Comparison of ENCODE assay signal across 9 cellular contexts in genomic region chr5:141960018-141960417, GRCh38. TPM values are rescaled to one million over a fixed set of nuclear protein-coding genes. Genes with fewer than 3 reads are reported as not detected.
DNase-seq lines count a peak whose midpoint lies in the region; ATAC-seq and TF ChIP-seq lines count a peak whose summit lies in the region.
"Had no signal": no experiment of that assay in that cellular context is flagged by ENCODE, and none has a peak within 500 bp of the region (broad histone marks: within the 10 kb centered on the region; RNA-seq: fewer than 3 reads in every experiment).

No MANE protein-coding gene starts in this region.

- intact Hi-C loops in right cardiac atrium (cut with DNase I), result loop anchor here (2.0 to 5.0 kb wide), 3 partner anchors 267 to 269 kb away; no protein-coding TSS in a partner anchor

- peaks cover 51% of the 10 kb centered on the region for H3K4me1 Mint-ChIP-seq in activated CD4-positive, alpha-beta memory T cell treated with anti-CD3 and anti-CD28 coated beads, Interleukin-2, amount 10 ng/mL, durations not matched to agents 7 days and 5 days

- ATAC-seq in right cardiac atrium, result no peak

- peak; percentile 7 for DNase-seq in ACHN
- peak; percentile 31 for DNase-seq in activated CD4-positive, alpha-beta memory T cell treated with anti-CD3 and anti-CD28 coated beads, Interleukin-2, amount 10 ng/mL, durations not matched to agents 7 days and 5 days
- DNase-seq in right cardiac atrium, result peak in 2 of 3 donors; percentile 64 to 66
- no peak for DNase-seq in CD1c-positive myeloid dendritic cell (ENCODE audit: extremely low spot score)
- DNase-seq in NCI-H2171 treated with DMSO at 0.1 percent for 48 hours (lab: John Stamatoyannopoulos, UW), result no peak
- DNase-seq in DMS153 (lab: John Stamatoyannopoulos, UW), result no peak
- no peak for DNase-seq in SIG-M5 (lab: John Stamatoyannopoulos, UW)

- peaks cover 5% of the 10 kb centered on the region for H3K4me1 ChIP-seq in right cardiac atrium (ENCODE audit: control insufficient read depth, insufficient read depth, low read length)

- H3K4me3 Mint-ChIP-seq in activated CD4-positive, alpha-beta memory T cell treated with anti-CD3 and anti-CD28 coated beads, Interleukin-2, amount 10 ng/mL, durations not matched to agents 7 days and 5 days, result peak overlapping the region; percentile 54

- no peak overlapping the region for H3K27ac ChIP-seq in right cardiac atrium (ENCODE audit: low read length)
- H3K27ac ChIP-seq: SJCRH30 had no signal

- no peak overlapping the region for H3K4me3 ChIP-seq in right cardiac atrium (ENCODE audit: low read length)
- H3K4me3 ChIP-seq: SJCRH30 had no signal

- H3K27ac Mint-ChIP-seq in activated CD4-positive, alpha-beta memory T cell treated with anti-CD3 and anti-CD28 coated beads, Interleukin-2, amount 10 ng/mL, durations not matched to agents 7 days and 5 days, result peak overlapping the region; percentile 80

- H3K36me3 Mint-ChIP-seq in activated CD4-positive, alpha-beta memory T cell treated with anti-CD3 and anti-CD28 coated beads, Interleukin-2, amount 10 ng/mL, durations not matched to agents 7 days and 5 days (ENCODE audit: low read depth), result no peaks in the 10 kb centered on the region

- POLR2A ChIA-PET in activated CD4-positive, alpha-beta memory T cell treated with anti-CD3 and anti-CD28 coated beads, Interleukin-2, amount 10 ng/mL, durations not matched to agents 7 days and 5 days (lab: Charles Lee), result interaction anchor here (0.8 to 5.1 kb wide), 16 partner anchors 9 to 308 kb away, joined by 3 to 70 read pairs (median 6); partner anchors contain the start of genes DELE1 and RNF14

- CTCF ChIA-PET in activated CD4-positive, alpha-beta memory T cell treated with anti-CD3 and anti-CD28 coated beads, Interleukin-2, amount 10 ng/mL, durations not matched to agents 7 days and 5 days (lab: Charles Lee), result interaction anchor here (0.6 to 6.9 kb wide), 43 partner anchors 9 to 564 kb away, joined by 3 to 214 read pairs (median 6); partner anchors contain the start of genes ARAP3, DELE1, GNPDA1 and PCDH1

- no peaks in the 10 kb centered on the region for H3K27me3 Mint-ChIP-seq in activated CD4-positive, alpha-beta memory T cell treated with anti-CD3 and anti-CD28 coated beads, Interleukin-2, amount 10 ng/mL, durations not matched to agents 7 days and 5 days

- H3K9me3 Mint-ChIP-seq in activated CD4-positive, alpha-beta memory T cell treated with anti-CD3 and anti-CD28 coated beads, Interleukin-2, amount 10 ng/mL, durations not matched to agents 7 days and 5 days, result no peaks in the 10 kb centered on the region

- H3K27me3 ChIP-seq in right cardiac atrium (ENCODE audit: control insufficient read depth, insufficient read depth), result no peaks in the 10 kb centered on the region

- H3K9me3 ChIP-seq in right cardiac atrium (ENCODE audit: control insufficient read depth, low read length), result no peaks in the 10 kb centered on the region
- H3K9me3 ChIP-seq: SJCRH30 had no signal

- WGBS in right cardiac atrium, result 55% methylated on average over 10 of the region's 10 CpGs

- peak; percentile 48 for TF ChIP-seq CTCF in GM12873 (IDR thresholded peaks at IDR 0.05; ENCODE audit: insufficient read depth, low read depth, low read length, missing control alignments)

- in situ Hi-C loops in ACHN (cut with HindIII; ENCODE audit: low pct_ligation_motif_present, low pct_unique_long_range_greater_than_20kb, low sequenced_read_pairs), result no loop called here

RNA-seq across cellular contexts. Expression of gene PCDH12, which starts 2.0 kb away (rescaled TPM):
- 1 to 10 TPM; 2.0 to 2.2 TPM for total RNA-seq in activated CD4-positive, alpha-beta memory T cell treated with anti-CD3 and anti-CD28 coated beads, Interleukin-2, amount 10 ng/mL, durations not matched to agents 7 days and 5 days
- 1 to 10 TPM; 4.1 to 7.9 (median 6.7) TPM for total RNA-seq in right cardiac atrium
- polyA plus RNA-seq in right cardiac atrium, result 3.0 TPM

RNA-seq across cellular contexts. Expression of gene RNF14, which starts 8.9 kb away (rescaled TPM):
- 10 to 100 TPM; 32.5 to 35.7 TPM for total RNA-seq in activated CD4-positive, alpha-beta memory T cell treated with anti-CD3 and anti-CD28 coated beads, Interleukin-2, amount 10 ng/mL, durations not matched to agents 7 days and 5 days
- 100 to 1,000 TPM in 2 of 4 donors, 10 to 100 TPM in 2; 90.7 to 105 (median 97.7) TPM for total RNA-seq in right cardiac atrium
- polyA plus RNA-seq in right cardiac atrium, result 36.3 TPM

RNA-seq across cellular contexts. Expression of gene DELE1, which starts 36.3 kb away (rescaled TPM):
- 10 to 100 TPM; 73.4 to 80.7 TPM for total RNA-seq in activated CD4-positive, alpha-beta memory T cell treated with anti-CD3 and anti-CD28 coated beads, Interleukin-2, amount 10 ng/mL, durations not matched to agents 7 days and 5 days
- total RNA-seq in right cardiac atrium, result 100 to 1,000 TPM in 2 of 4 donors, 10 to 100 TPM in 2; 82.6 to 109 (median 99.2) TPM
- polyA plus RNA-seq in right cardiac atrium, result 62.0 TPM

RNA-seq across cellular contexts. Expression of gene GNPDA1, which starts 52.8 kb away (rescaled TPM):
- 10 to 100 TPM; 27.1 to 32.1 TPM for total RNA-seq in activated CD4-positive, alpha-beta memory T cell treated with anti-CD3 and anti-CD28 coated beads, Interleukin-2, amount 10 ng/mL, durations not matched to agents 7 days and 5 days
- 10 to 100 TPM; 16.9 to 22.5 (median 19.2) TPM for total RNA-seq in right cardiac atrium
- polyA plus RNA-seq in right cardiac atrium, result 12.1 TPM

Comparison
In these comparisons a context has a peak if more than half of its experiments do, and no peak if none do; other contexts are left out.
1. DNase-seq: peak in ACHN (single experiment), activated CD4-positive, alpha-beta memory T cell treated with anti-CD3 and anti-CD28 coated beads, Interleukin-2, amount 10 ng/mL, durations not matched to agents 7 days and 5 days (single experiment) and right cardiac atrium (2 of 3); none in CD1c-positive myeloid dendritic cell (single experiment), NCI-H2171 treated with DMSO at 0.1 percent for 48 hours (single experiment), DMS153 (single experiment) and SIG-M5 (single experiment).